Comparison of ENCODE assay signal across 19 cellular contexts in genomic region chr10:54550016-54550415, GRCh38.
"Had no signal": no experiment of that assay in that cellular context is flagged by ENCODE, and none has a peak within 500 bp of the region (broad histone marks: within the 10 kb centered on the region; RNA-seq: fewer than 3 reads in every experiment).

No MANE protein-coding gene starts in this region.

- H3K4me1 Mint-ChIP-seq: IgD-negative memory B cell had no signal

- H3K27ac ChIP-seq: KMS-11, RWPE1 had no signal

- H3K9ac ChIP-seq: KMS-11 had no signal

- H3K4me3 Mint-ChIP-seq: IgD-negative memory B cell had no signal

- H3K27ac Mint-ChIP-seq: IgD-negative memory B cell had no signal

- DNase-seq: Kasumi-1, MM.1S, NCI-H1092 treated with DMSO at 0.1 percent for 48 hours, NCI-H1436, NCI-H187, NCI-H2029, NCI-H2081 treated with DMSO at 0.1 percent for 48 hours, NCI-H2171, NCI-H226, NCI-H446, NCI-H510A, NCI-H524 treated with DMSO at 0.1 percent for 48 hours, NCI-H774, SHP77 had no signal

- H3K9me3 Mint-ChIP-seq: IgD-negative memory B cell had no signal

- ATAC-seq: K562, Panc1 had no signal

- H3K27me3 Mint-ChIP-seq: IgD-negative memory B cell had no signal

- H3K4me3 ChIP-seq: K562 had no signal
